Comparison of ENCODE assay signal across 9 cellular contexts in genomic region chr20:20820104-20820503, GRCh38.
DNase-seq lines count a peak whose midpoint lies in the region; ATAC-seq and TF ChIP-seq lines count a peak whose summit lies in the region.
"Had no signal": no experiment of that assay in that cellular context is flagged by ENCODE, and none has a peak within 500 bp of the region (broad histone marks: within the 10 kb centered on the region; RNA-seq: fewer than 3 reads in every experiment).

No MANE protein-coding gene starts in this region.

- H3K27me3 ChIP-seq in BE2C: peaks cover 13% of the 10 kb centered on the region
- no peaks in the 10 kb centered on the region for H3K27me3 ChIP-seq in HL-60 (ENCODE audit: insufficient read depth, poor library complexity, severe bottlenecking)
- H3K27me3 ChIP-seq in WERI-Rb-1 (ENCODE audit: insufficient read depth, low read depth, severe bottlenecking): no peaks in the 10 kb centered on the region

- no peak overlapping the region for H3K4me3 ChIP-seq in BE2C (ENCODE audit: low read depth, low read length)
- H3K4me3 ChIP-seq in HL-60 (replicated peaks; ENCODE audit: insufficient read depth, low read length): no peak overlapping the region
- no peak overlapping the region for H3K4me3 ChIP-seq in WERI-Rb-1 (ENCODE audit: low read depth, low read length)

- no peaks in the 10 kb centered on the region for H3K36me3 ChIP-seq in BE2C
- H3K36me3 ChIP-seq in WERI-Rb-1: no peaks in the 10 kb centered on the region

- H3K36me3 Mint-ChIP-seq in immature natural killer cell: no peaks in the 10 kb centered on the region

- H3K9me3 Mint-ChIP-seq in immature natural killer cell: no peaks in the 10 kb centered on the region

- H3K27ac ChIP-seq in HL-60 (replicated peaks) (no peak overlapping the region), WERI-Rb-1 (no peak overlapping the region)

- DNase-seq in BE2C (peak; percentile 26), HL-60 (ENCODE audit: low read depth in 1 of 2, low spot score in 1 of 2) (peak in 1 of 2 experiments; percentile 33), WERI-Rb-1 (peak; percentile 77), left kidney (ENCODE audit: low read depth, low spot score) (peak; percentile 20), T-helper 1 cell (no peak), immature natural killer cell (no peak), NCI-H774 (lab: John Stamatoyannopoulos, UW) (no peak)
- DNase-seq: right cardiac atrium had no signal

- peaks cover 0 to 3% of the 10 kb centered on the region in 2 donors for H3K4me1 Mint-ChIP-seq in immature natural killer cell

- H3K4me1 ChIP-seq in BE2C: no peaks in the 10 kb centered on the region

- no peak overlapping the region for H3K27ac Mint-ChIP-seq in immature natural killer cell

- TF ChIP-seq CTCF in BE2C (IDR thresholded peaks at IDR 0.05; ENCODE audit: low read depth, low read length) (peak; percentile 38), HL-60 (IDR thresholded peaks at IDR 0.05; ENCODE audit: insufficient read depth, low read length) (peak; percentile 49), WERI-Rb-1 (IDR thresholded peaks at IDR 0.05; ENCODE audit: low read depth, low read length) (peak; percentile 61)

- peaks cover 0 to 5% (median 2%) of the 10 kb centered on the region in 3 donors for H3K27me3 Mint-ChIP-seq in immature natural killer cell (ENCODE audit: low read depth in 3 of 3)

- no peak for ATAC-seq in HG02763 (IDR thresholded peaks at IDR 0.05; ENCODE audit: unreplicated experiment)

- no peaks in the 10 kb centered on the region for H3K9me3 ChIP-seq in BE2C
- no peaks in the 10 kb centered on the region for H3K9me3 ChIP-seq in WERI-Rb-1 (ENCODE audit: severe bottlenecking)

- no peak overlapping the region for H3K4me3 Mint-ChIP-seq in immature natural killer cell

Comparison
In these comparisons a context has a peak if more than half of its experiments do, and no peak if none do; other contexts are left out.
1. DNase-seq: peak in BE2C (single experiment), WERI-Rb-1 (single experiment) and left kidney (single experiment); none in T-helper 1 cell (0 of 5), immature natural killer cell (0 of 3) and NCI-H774 (single experiment).
2. Peak in every context shown above with its lines, with median percentiles within 50 percentile points of each other: CTCF ChIP-seq.